Comparison of ENCODE assay signal across 13 cellular contexts in the genomic region with DNA sequence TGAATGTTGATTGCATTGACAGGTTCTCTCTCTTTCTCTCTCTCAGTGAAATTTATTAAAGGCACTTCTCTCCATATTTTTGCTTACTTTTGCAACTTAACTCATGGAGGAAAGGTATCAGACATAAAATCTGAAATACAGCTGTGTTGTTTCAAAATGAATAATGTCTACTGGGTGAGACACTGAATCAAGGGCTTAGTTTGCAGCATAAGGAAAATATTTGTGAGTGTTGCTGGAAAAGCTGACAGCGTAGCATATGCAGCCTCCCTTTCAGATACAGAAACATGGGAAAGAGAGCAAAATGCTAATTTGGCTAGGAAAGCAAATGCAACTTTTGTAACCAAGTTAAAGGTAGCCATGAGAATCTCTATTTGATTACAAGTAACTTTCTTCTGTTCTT.
"Had no signal": no experiment of that assay in that cellular context is flagged by ENCODE, and none has a peak within 500 bp of the region (broad histone marks: within the 10 kb centered on the region; RNA-seq: fewer than 3 reads in every experiment).

No MANE protein-coding gene starts in this region.

- ATAC-seq: effector memory CD8-positive, alpha-beta T cell; gastrocnemius medialis; right lobe of liver; upper lobe of right lung; WTC11 had no signal

- H3K27ac ChIP-seq: gastrocnemius medialis, right lobe of liver, SJSA1, upper lobe of right lung had no signal

- H3K27me3 ChIP-seq: gastrocnemius medialis, right lobe of liver, SJSA1, upper lobe of right lung had no signal

- H3K4me3 ChIP-seq: gastrocnemius medialis, right lobe of liver, SJSA1, upper lobe of right lung had no signal

- H3K36me3 ChIP-seq: gastrocnemius medialis, right lobe of liver, SJSA1, upper lobe of right lung had no signal

- H3K9me3 ChIP-seq: gastrocnemius medialis, right lobe of liver, SJSA1, upper lobe of right lung had no signal

- H3K4me1 ChIP-seq: gastrocnemius medialis, right lobe of liver, SJSA1, upper lobe of right lung had no signal

- DNase-seq: activated CD4-positive, alpha-beta T cell treated with anti-CD3 and anti-CD28 coated beads, Interleukin-2, amount 10 ng/mL, durations not matched to agents 24 days and 14 days; activated naive CD4-positive, alpha-beta T cell treated with Interleukin-2 at 50 U/mL for 16 hours; caudate nucleus; effector memory CD8-positive, alpha-beta T cell; gastrocnemius medialis; midbrain; naive B cell; right lobe of liver; stimulated activated CD4-positive, alpha-beta T cell treated with anti-CD3 and anti-CD28 coated beads, Interleukin-12 subunit alpha, Interleukin-12 subunit beta, amount 100 ng/mL, for 4 hours; stimulated activated naive CD4-positive, alpha-beta T cell; upper lobe of right lung had no signal
